ENCODE assay signal across 9 cellular contexts in genomic region chr6:25369450-25370086, GRCh38.
DNase-seq lines count a peak whose midpoint lies in the region; ATAC-seq and TF ChIP-seq lines count a peak whose summit lies in the region.
"Had no signal": no experiment of that assay in that cellular context is flagged by ENCODE, and none has a peak within 500 bp of the region (broad histone marks: within the 10 kb centered on the region; RNA-seq: fewer than 3 reads in every experiment).

No MANE protein-coding gene starts in this region.

- H3K27me3 ChIP-seq in GM23338 (ENCODE audit: insufficient read depth) (no peaks in the 10 kb centered on the region), colonic mucosa (no peaks in the 10 kb centered on the region)

- peaks cover 99% of the 10 kb centered on the region for H3K79me2 ChIP-seq in GM23338 (replicated peaks; ENCODE audit: insufficient read depth)

- TF ChIP-seq CTCF in GM23338 (conservative IDR thresholded peaks at IDR 0.05; ENCODE audit: low read depth in 2 of 2), result no peak
- TF ChIP-seq CTCF in colonic mucosa (IDR thresholded peaks at IDR 0.05), result no peak
- no peak for TF ChIP-seq CTCF in GM13977 (IDR thresholded peaks at IDR 0.05; ENCODE audit: extremely low read depth, insufficient read depth, missing control alignments)

- no peaks in the 10 kb centered on the region for H3K9me3 ChIP-seq in colonic mucosa

- peak; percentile 73 for ATAC-seq in GM23338
- ATAC-seq in naive thymus-derived CD8-positive, alpha-beta T cell, result peak; percentile 26 to 47
- ATAC-seq in HG02840 (IDR thresholded peaks at IDR 0.05; ENCODE audit: low FRiP score, unreplicated experiment), result no peak
- ATAC-seq: K562 had no signal

- no peaks in the 10 kb centered on the region for H3K9me2 ChIP-seq in GM23338 (ENCODE audit: insufficient read depth)

- peaks cover 5% of the 10 kb centered on the region; the same call in 1 of the 2 replicates for H4K20me1 ChIP-seq in GM23338 (replicated peaks; ENCODE audit: insufficient read depth)

- no peaks in the 10 kb centered on the region for H3F3A ChIP-seq in GM23338 (replicated peaks; ENCODE audit: low read depth)

- H3K9ac ChIP-seq in colonic mucosa (ENCODE audit: low read depth in 2 of 2, low read length in 2 of 2), result peak overlapping the region; percentile 3 to 5

- intact Hi-C loops in colonic mucosa (cut with DNase I), result no loop called here

- peaks cover 53% of the 10 kb centered on the region for H3K4me1 ChIP-seq in GM23338 (ENCODE audit: insufficient read depth)
- peaks cover 6% of the 10 kb centered on the region for H3K4me1 ChIP-seq in colonic mucosa

- H3K4me3 ChIP-seq in GM23338 (no peak overlapping the region), colonic mucosa (no peak overlapping the region)
- H3K4me3 ChIP-seq: K562 had no signal

- H3K9me3 Mint-ChIP-seq in GM23338, result no peaks in the 10 kb centered on the region; the same call in 2 of the 3 replicates
- H3K9me3 Mint-ChIP-seq in naive thymus-derived CD8-positive, alpha-beta T cell, result peaks cover 0 to 9% (median 6%) of the 10 kb centered on the region in 9 donors

- H3K27ac Mint-ChIP-seq in GM23338, result peak overlapping the region; percentile 91
- peak overlapping the region; percentile 90 to 99 (median 98) for H3K27ac Mint-ChIP-seq in naive thymus-derived CD8-positive, alpha-beta T cell

- H3K36me3 Mint-ChIP-seq in GM23338 (ENCODE audit: low read depth), result no peaks in the 10 kb centered on the region; the same call in 2 of the 3 replicates
- peaks cover 0 to 9% (median 4%) of the 10 kb centered on the region in 3 donors for H3K36me3 Mint-ChIP-seq in naive thymus-derived CD8-positive, alpha-beta T cell

- POLR2A ChIA-PET in naive thymus-derived CD8-positive, alpha-beta T cell (lab: Charles Lee), result interaction anchor here (0.6 to 3.2 kb wide), 9 partner anchors 8 to 114 kb away, joined by 3 to 34 read pairs (median 5); partner anchors contain the start of gene CARMIL1

- H3K4me2 ChIP-seq in GM23338, result peak overlapping the region; percentile 19

- H3K27ac ChIP-seq in GM23338 (ENCODE audit: low read depth), result peak overlapping the region; percentile 55; the same call in 1 of the 2 replicates
- peak overlapping the region; percentile 54 for H3K27ac ChIP-seq in colonic mucosa

- in situ Hi-C loops in GM13977 (cut with MboI; ENCODE audit: low pct_unique_long_range_greater_than_20kb, low sequenced_read_pairs, unreplicated experiment), result no loop called here

- H3K36me3 ChIP-seq in GM23338 (ENCODE audit: insufficient read depth) (no peaks in the 10 kb centered on the region), colonic mucosa (no peaks in the 10 kb centered on the region)

- no peaks in the 10 kb centered on the region for H3K27me3 Mint-ChIP-seq in GM23338 (ENCODE audit: insufficient read depth, low read depth, poor library complexity)
- H3K27me3 Mint-ChIP-seq in naive thymus-derived CD8-positive, alpha-beta T cell, result no peaks in the 10 kb centered on the region

- DNase-seq in GM23338 (ENCODE audit: low spot score), result peak; percentile 32
- peak; percentile 100 for DNase-seq in NCI-H748 treated with DMSO at 0.1 percent for 48 hours (lab: John Stamatoyannopoulos, UW)
- DNase-seq in colonic mucosa, result peak; percentile 48
- DNase-seq in naive thymus-derived CD8-positive, alpha-beta T cell, result peak in 8 of 10 donors; percentile 6 to 54 (median 19)
- DNase-seq in GM13977 (ENCODE audit: low spot score), result no peak
- no peak for DNase-seq in hepatic stellate cell (ENCODE audit: low spot score)
- DNase-seq in NOMO-1 treated with DMSO at 0.1 percent for 48 hours (lab: John Stamatoyannopoulos, UW; ENCODE audit: unreplicated experiment), result no peak

- H2AFZ ChIP-seq in GM23338, result no peak overlapping the region

- peaks cover 51% of the 10 kb centered on the region for H3K4me1 Mint-ChIP-seq in GM23338
- H3K4me1 Mint-ChIP-seq in naive thymus-derived CD8-positive, alpha-beta T cell, result peaks cover 43 to 85% (median 75%) of the 10 kb centered on the region in 4 donors

- H3K4me3 Mint-ChIP-seq in GM23338, result no peak overlapping the region
- H3K4me3 Mint-ChIP-seq in naive thymus-derived CD8-positive, alpha-beta T cell, result peak overlapping the region; percentile 65 to 97 (median 88)

TF ChIP-seq in GM23338, 12 proteins besides CTCF, POLR2A, EP300 and RAD21:
- TF ChIP-seq POLR2AphosphoS5 (IDR thresholded peaks at IDR 0.05; ENCODE audit: low read depth), result no peak
- no peak for TF ChIP-seq ZNF462 (CRISPR knock-in tag; IDR thresholded peaks at IDR 0.05)

Comparison
In these comparisons a context has a peak if more than half of its experiments do, and no peak if none do; other contexts are left out.
1. DNase-seq: peak in GM23338 (single experiment), NCI-H748 treated with DMSO at 0.1 percent for 48 hours (single experiment), colonic mucosa (single experiment) and naive thymus-derived CD8-positive, alpha-beta T cell (8 of 10); none in GM13977 (single experiment), hepatic stellate cell (single experiment) and NOMO-1 treated with DMSO at 0.1 percent for 48 hours (single experiment).